Comparison of ENCODE assay signal across 15 cellular contexts in the genomic region with DNA sequence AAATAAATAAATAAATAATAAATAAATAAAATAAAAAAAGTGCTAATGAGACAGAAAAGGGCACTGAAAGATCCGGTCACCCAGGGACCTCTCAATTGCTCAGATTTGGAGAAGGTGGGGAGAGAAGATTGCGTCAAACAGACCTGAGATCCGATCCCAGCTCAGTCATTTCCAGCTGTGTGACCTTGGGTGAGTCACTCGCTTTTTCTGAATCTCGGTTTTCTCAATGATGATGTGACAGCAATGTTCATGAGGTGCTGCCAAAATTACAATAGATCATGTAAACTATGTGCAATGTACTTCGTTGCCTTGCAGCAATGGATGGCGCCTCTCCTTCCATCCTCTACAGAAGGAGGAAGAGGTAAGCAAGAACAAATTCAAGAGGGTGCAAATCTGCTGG. TPM values are rescaled to one million over a fixed set of nuclear protein-coding genes. Genes with fewer than 3 reads are reported as not detected.
A peak's percentile ranks its signal among the peaks of the same experiment; 100 is the strongest.
DNase-seq lines count a peak whose midpoint lies in the region; ATAC-seq and TF ChIP-seq lines count a peak whose summit lies in the region.
"Had no signal": no experiment of that assay in that cellular context is flagged by ENCODE, and none has a peak within 500 bp of the region (broad histone marks: within the 10 kb centered on the region; RNA-seq: fewer than 3 reads in every experiment).

No MANE protein-coding gene starts in this region.

- TF ChIP-seq CTCF in GM12865 (IDR thresholded peaks at IDR 0.05; ENCODE audit: insufficient read depth, low read depth, low read length, missing control alignments) (no peak), nephron progenitor cell (IDR thresholded peaks at IDR 0.05) (no peak)

- peak overlapping the region; percentile 84 for H3K27ac Mint-ChIP-seq in activated T-cell treated with anti-CD3 and anti-CD28 coated beads, Interleukin-2, amount 50 U/mL, for 72 hours
- peak overlapping the region; percentile 51 for H3K27ac Mint-ChIP-seq in nephron progenitor cell
- H3K27ac Mint-ChIP-seq: GM23338 had no signal

- peaks cover 63% of the 10 kb centered on the region for H3K4me1 Mint-ChIP-seq in activated T-cell treated with anti-CD3 and anti-CD28 coated beads, Interleukin-2, amount 50 U/mL, for 72 hours (ENCODE audit: low read depth)
- peaks cover 33% of the 10 kb centered on the region for H3K4me1 Mint-ChIP-seq in nephron progenitor cell

- ATAC-seq in activated CD4-positive, CD25-positive, alpha-beta regulatory T cell treated with anti-CD3 and anti-CD28 coated beads, Interleukin-2, amount 50 U/mL, for 24 hours, result peak; percentile 91 to 93
- ATAC-seq in activated T-cell treated with anti-CD3 and anti-CD28 coated beads, Interleukin-2, amount 50 U/mL, for 72 hours (replicated peaks in 1 of 2), result peak; percentile 92 to 93
- ATAC-seq in HG03565 (IDR thresholded peaks at IDR 0.05; ENCODE audit: unreplicated experiment) (no peak), HG03378 (IDR thresholded peaks at IDR 0.05; ENCODE audit: unreplicated experiment) (no peak), GM18498 (IDR thresholded peaks at IDR 0.05; ENCODE audit: unreplicated experiment) (no peak)
- ATAC-seq: GM23338 had no signal

- no peak for DNase-seq in activated CD4-positive, CD25-positive, alpha-beta regulatory T cell treated with anti-CD3 and anti-CD28 coated beads, Interleukin-2, amount 50 U/mL, for 72 hours
- peak; percentile 59 for DNase-seq in GM12865 (ENCODE audit: low read depth)
- peak; percentile 69 to 76 for DNase-seq in activated T-cell treated with anti-CD3 and anti-CD28 coated beads, Interleukin-2, amount 50 U/mL, for 72 hours
- DNase-seq in nephron progenitor cell, result no peak
- DNase-seq: 8988T; amniotic stem cell; Caco-2; NCI-H748 treated with DMSO at 0.1 percent for 48 hours; ovary; stimulated activated CD4-positive, alpha-beta T cell treated with anti-CD3 and anti-CD28 coated beads, Interleukin-4, amount 100 ng/mL, for 1 hour had no signal

- H3K4me3 Mint-ChIP-seq in activated T-cell treated with anti-CD3 and anti-CD28 coated beads, Interleukin-2, amount 50 U/mL, for 72 hours, result peak overlapping the region; percentile 79 to 82
- no peak overlapping the region for H3K4me3 Mint-ChIP-seq in nephron progenitor cell
- H3K4me3 Mint-ChIP-seq: GM23338 had no signal

- no peaks in the 10 kb centered on the region for H3K9me3 Mint-ChIP-seq in activated T-cell treated with anti-CD3 and anti-CD28 coated beads, Interleukin-2, amount 50 U/mL, for 72 hours
- H3K9me3 Mint-ChIP-seq in nephron progenitor cell, result no peaks in the 10 kb centered on the region
- H3K9me3 Mint-ChIP-seq: GM23338 had no signal

- no peaks in the 10 kb centered on the region for H3K36me3 Mint-ChIP-seq in activated T-cell treated with anti-CD3 and anti-CD28 coated beads, Interleukin-2, amount 50 U/mL, for 72 hours (ENCODE audit: insufficient read depth in 2 of 2)
- H3K36me3 Mint-ChIP-seq in nephron progenitor cell (ENCODE audit: low read depth), result no peaks in the 10 kb centered on the region

- H3K27me3 Mint-ChIP-seq in activated T-cell treated with anti-CD3 and anti-CD28 coated beads, Interleukin-2, amount 50 U/mL, for 72 hours (ENCODE audit: low read depth), result no peaks in the 10 kb centered on the region
- H3K27me3 Mint-ChIP-seq in nephron progenitor cell (ENCODE audit: low read depth, poor library complexity), result peaks cover 21% of the 10 kb centered on the region

- H3K4me3 ChIP-seq in GM12865 (ENCODE audit: low read depth, low read length), result no peak overlapping the region
- H3K4me3 ChIP-seq: GM23338, ovary had no signal

RNA-seq across cellular contexts. Expression of gene MEF2D, which starts 11.1 kb away (rescaled TPM):
- 10 to 100 TPM; 73.3 to 86.8 TPM for total RNA-seq in activated T-cell treated with anti-CD3 and anti-CD28 coated beads, Interleukin-2, amount 50 U/mL, for 72 hours

Comparison
In these comparisons a context has a peak if more than half of its experiments do, and no peak if none do; other contexts are left out.
1. ATAC-seq: peak in activated CD4-positive, CD25-positive, alpha-beta regulatory T cell treated with anti-CD3 and anti-CD28 coated beads, Interleukin-2, amount 50 U/mL, for 24 hours (2 of 2) and activated T-cell treated with anti-CD3 and anti-CD28 coated beads, Interleukin-2, amount 50 U/mL, for 72 hours (2 of 2); none in HG03565 (single experiment), HG03378 (single experiment) and GM18498 (single experiment).
2. DNase-seq: peak in GM12865 (single experiment) and activated T-cell treated with anti-CD3 and anti-CD28 coated beads, Interleukin-2, amount 50 U/mL, for 72 hours (2 of 2); none in activated CD4-positive, CD25-positive, alpha-beta regulatory T cell treated with anti-CD3 and anti-CD28 coated beads, Interleukin-2, amount 50 U/mL, for 72 hours (single experiment) and nephron progenitor cell (single experiment).